Comparison of ENCODE assay signal across 21 cellular contexts in genomic region chr7:157775560-157776332, GRCh38.
DNase-seq lines count a peak whose midpoint lies in the region; ATAC-seq and TF ChIP-seq lines count a peak whose summit lies in the region.
"Had no signal": no experiment of that assay in that cellular context is flagged by ENCODE, and none has a peak within 500 bp of the region (broad histone marks: within the 10 kb centered on the region; RNA-seq: fewer than 3 reads in every experiment).

No MANE protein-coding gene starts in this region.

- H2BK120ac ChIP-seq in neuronal stem cell (ENCODE audit: low read depth, low read length): peak overlapping the region; percentile 16

- no peak overlapping the region for H3K4ac ChIP-seq in neuronal stem cell (ENCODE audit: low read length)

- no peak overlapping the region for H4K91ac ChIP-seq in neuronal stem cell (ENCODE audit: low read depth, low read length, poor library complexity)

- no CpG with 5 or more reads among the region's 25 CpGs for WGBS in neuronal stem cell (ENCODE audit: extremely low coverage in 2 of 2, insufficient read length in 2 of 2, insufficient replicate concordance in 1 of 2), 2 donors
- 80 to 86% methylated on average over 23 to 25 of the region's 25 CpGs for WGBS in aorta, 2 donors

- H4K8ac ChIP-seq in neuronal stem cell (ENCODE audit: low read depth, low read length): no peak overlapping the region

- H3K4me3 ChIP-seq in Panc1 (ENCODE audit: low read depth in 2 of 2, low read length in 2 of 2) (no peak overlapping the region), neuronal stem cell (ENCODE audit: low read length in 2 of 2) (no peak overlapping the region), aorta (ENCODE audit: low read length in 2 of 2) (no peak overlapping the region), uterus (no peak overlapping the region)
- H3K4me3 ChIP-seq: GM23248 had no signal

- peak overlapping the region; percentile 44 for H2BK12ac ChIP-seq in neuronal stem cell (ENCODE audit: low read length)

- H3K18ac ChIP-seq in neuronal stem cell (ENCODE audit: low read length): peak overlapping the region; percentile 92

- H3K4me2 ChIP-seq in neuronal stem cell (ENCODE audit: insufficient read depth, low read length, poor library complexity, severe bottlenecking): no peak overlapping the region

- intact Hi-C loops in Right ventricle myocardium superior (cut with DNase I): no loop called here
- intact Hi-C loops in left ventricle myocardium superior (cut with micrococcal nuclease): no loop called here
- intact Hi-C loops in Panc1 (cut with micrococcal nuclease; ENCODE audit: unreplicated experiment): no loop called here
- intact Hi-C loops in aorta (cut with DNase I): no loop called here
- intact Hi-C loops in uterus (cut with DNase I; ENCODE audit: low total_unique reads): no loop called here

- H3K36me3 ChIP-seq in Panc1 (ENCODE audit: control insufficient read depth, insufficient read depth, low read length): no peaks in the 10 kb centered on the region
- no peaks in the 10 kb centered on the region for H3K36me3 ChIP-seq in neuronal stem cell (replicated peaks in 1 of 2; ENCODE audit: control insufficient read depth in 2 of 2, insufficient read depth in 2 of 2, low read length in 2 of 2)
- no peaks in the 10 kb centered on the region for H3K36me3 ChIP-seq in aorta (ENCODE audit: control insufficient read depth in 1 of 2, insufficient read depth in 2 of 2, low read length in 1 of 2)
- no peaks in the 10 kb centered on the region for H3K36me3 ChIP-seq in uterus
- H3K36me3 ChIP-seq: BE2C had no signal

- no peaks in the 10 kb centered on the region for H3K79me1 ChIP-seq in neuronal stem cell (ENCODE audit: low read depth, low read length)

- DNase-seq in Right ventricle myocardium superior: peak; percentile 31
- DNase-seq in left ventricle myocardium superior: no peak
- DNase-seq in Panc1 (ENCODE audit: low read depth, low spot score): no peak
- no peak for DNase-seq in neuronal stem cell (ENCODE audit: low spot score)
- DNase-seq in aorta: peak; percentile 30 to 64
- no peak for DNase-seq in uterus
- DNase-seq: BE2C, EL, GF-D8, GM23248, H9, IMR-90, Karpas-422, MV-4-11, NCI-H1694, NCI-H2081, NCI-H2171, NCI-H524 treated with DMSO at 0.1 percent for 48 hours, NCI-H82, SHP77 had no signal

- H3K4me1 ChIP-seq in Panc1 (ENCODE audit: control insufficient read depth, insufficient read depth, low read length) (no peaks in the 10 kb centered on the region), neuronal stem cell (ENCODE audit: control insufficient read depth in 2 of 2, insufficient read depth in 1 of 2, low read depth in 1 of 2, low read length in 2 of 2) (peaks cover 0 to 9% of the 10 kb centered on the region in 2 donors), aorta (ENCODE audit: control insufficient read depth in 1 of 2, insufficient read depth in 2 of 2, low read length in 2 of 2) (no peaks in the 10 kb centered on the region), uterus (no peaks in the 10 kb centered on the region)
- H3K4me1 ChIP-seq: BE2C had no signal

- CTCF ChIA-PET in Panc1 (lab: Charles Lee): no interaction called here

- TF ChIP-seq CTCF in Panc1 (IDR thresholded peaks at IDR 0.05): no peak
- no peak for TF ChIP-seq CTCF in uterus (IDR thresholded peaks at IDR 0.05)

- no peak overlapping the region for H2AFZ ChIP-seq in neuronal stem cell (ENCODE audit: low read length)
- H2AFZ ChIP-seq: GM23248 had no signal

- H2BK15ac ChIP-seq in neuronal stem cell (ENCODE audit: low read length): peak overlapping the region; percentile 15

- BruUV-seq in Panc1 (replicated peaks; lab: Mats Ljungman, UMichigan): no TSS peak

- no peak for TF ChIP-seq POLR2A in uterus (IDR thresholded peaks at IDR 0.05)

- POLR2A ChIA-PET in Panc1 (lab: Charles Lee): no interaction called here

- ATAC-seq in Right ventricle myocardium superior (ENCODE audit: poor library complexity) (no peak), left ventricle myocardium superior (no peak), Panc1 (peak; percentile 51; the same call in 1 of the 2 replicates), aorta (ENCODE audit: low FRiP score) (no peak), HG03135 (IDR thresholded peaks at IDR 0.05; ENCODE audit: unreplicated experiment) (no peak)

- peaks cover 4% of the 10 kb centered on the region; the same call in 1 of the 2 replicates for H3K27me3 ChIP-seq in Panc1 (ENCODE audit: control insufficient read depth, insufficient read depth, low read length)
- H3K27me3 ChIP-seq in neuronal stem cell (ENCODE audit: control insufficient read depth in 3 of 3, insufficient read depth in 3 of 3, low read depth in 1 of 3, low read length in 3 of 3): peaks cover 0 to 5% (median 3%) of the 10 kb centered on the region in 3 experiments
- no peaks in the 10 kb centered on the region for H3K27me3 ChIP-seq in aorta (ENCODE audit: control insufficient read depth in 1 of 2, insufficient read depth in 2 of 2, low read length in 1 of 2)
- H3K27me3 ChIP-seq in uterus: no peaks in the 10 kb centered on the region
- H3K27me3 ChIP-seq: BE2C had no signal

- peak overlapping the region; percentile 53 for H2AK5ac ChIP-seq in neuronal stem cell (ENCODE audit: low read depth, low read length)

- peak overlapping the region; percentile 68 for H3K23ac ChIP-seq in neuronal stem cell (ENCODE audit: low read depth, low read length, poor library complexity)

- H3K14ac ChIP-seq in neuronal stem cell (ENCODE audit: low read length): peak overlapping the region; percentile 97

- H3K27ac ChIP-seq in Panc1 (ENCODE audit: low read length): no peak overlapping the region
- no peak overlapping the region for H3K27ac ChIP-seq in neuronal stem cell (replicated peaks; ENCODE audit: low read length)
- H3K27ac ChIP-seq in aorta (ENCODE audit: low read depth in 1 of 2, low read length in 2 of 2): no peak overlapping the region
- H3K27ac ChIP-seq in uterus: no peak overlapping the region
- H3K27ac ChIP-seq: GM23248 had no signal

- in situ Hi-C loops in Panc1 (cut with HindIII; ENCODE audit: low pct_unique_long_range_greater_than_20kb, low sequenced_read_pairs): no loop called here

- H3K9me3 ChIP-seq in Panc1 (ENCODE audit: control insufficient read depth, insufficient read depth, low read depth, low read length) (no peaks in the 10 kb centered on the region), neuronal stem cell (replicated peaks in 1 of 2; ENCODE audit: control insufficient read depth in 2 of 2, insufficient read depth in 1 of 2, low read depth in 1 of 2, low read length in 2 of 2) (peaks cover 10 to 12% of the 10 kb centered on the region in 2 donors), aorta (ENCODE audit: control insufficient read depth, low read length) (peaks cover 4% of the 10 kb centered on the region), uterus (peaks cover 0 to 3% of the 10 kb centered on the region in 2 donors)
- H3K9me3 ChIP-seq: BE2C had no signal

- H3K9ac ChIP-seq in neuronal stem cell (ENCODE audit: low read depth, low read length, poor library complexity): no peak overlapping the region
- H3K9ac ChIP-seq: GM23248 had no signal

- no peak overlapping the region for H2BK5ac ChIP-seq in neuronal stem cell (ENCODE audit: low read length)

Comparison
In these comparisons a context has a peak if more than half of its experiments do, and no peak if none do; other contexts are left out.
1. DNase-seq: peak in Right ventricle myocardium superior (single experiment) and aorta (2 of 2); none in left ventricle myocardium superior (single experiment), Panc1 (single experiment), neuronal stem cell (single experiment) and uterus (0 of 2).